In the genomic region with DNA sequence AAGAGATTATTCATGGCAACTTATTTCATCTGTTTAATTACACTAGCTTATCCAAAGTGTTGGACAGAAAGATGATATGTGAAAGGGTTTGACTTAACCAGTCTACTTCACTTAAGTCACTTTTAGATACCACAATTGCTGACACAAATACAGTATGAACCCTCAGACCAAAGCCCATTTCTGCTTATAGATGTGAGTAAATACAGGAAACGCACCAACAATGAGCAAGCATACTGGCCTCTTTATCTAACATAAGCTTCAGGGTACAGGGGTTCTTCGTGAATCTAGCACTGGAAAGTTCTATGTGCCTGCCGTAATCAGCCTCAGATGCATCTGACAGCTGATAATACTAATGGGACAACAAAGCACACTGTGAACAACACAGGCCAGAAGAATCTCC, we compare ENCODE assay signal across 22 cellular contexts.
DNase-seq lines count a peak whose midpoint lies in the region; ATAC-seq and TF ChIP-seq lines count a peak whose summit lies in the region.
"Had no signal": no experiment of that assay in that cellular context is flagged by ENCODE, and none has a peak within 500 bp of the region (broad histone marks: within the 10 kb centered on the region; RNA-seq: fewer than 3 reads in every experiment).

No MANE protein-coding gene starts in this region.

- no peaks in the 10 kb centered on the region for H3K9me3 Mint-ChIP-seq in activated naive CD4-positive, alpha-beta T cell treated with anti-CD3 and anti-CD28 coated beads, Interleukin-2, amount 50 U/mL, for 24 hours
- H3K9me3 Mint-ChIP-seq in activated naive CD4-positive, alpha-beta T cell treated with anti-CD3 and anti-CD28 coated beads, Interleukin-2, amount 10 ng/mL, durations not matched to agents 7 days and 5 days, result no peaks in the 10 kb centered on the region
- H3K9me3 Mint-ChIP-seq in stimulated activated effector memory CD8-positive, alpha-beta T cell treated with anti-CD3 and anti-CD28 coated beads, Interleukin-12 subunit alpha, Interleukin-12 subunit beta, amount 100 ng/mL, for 72 hours, result no peaks in the 10 kb centered on the region
- H3K9me3 Mint-ChIP-seq: activated CD4-positive, alpha-beta T cell treated with anti-CD3 and anti-CD28 coated beads, Interleukin-2, amount 10 ng/mL, durations not matched to agents 7 days and 5 days; activated T-helper 2 cell treated with anti-CD3 and anti-CD28 coated beads, Interferon-gamma antibody, Interleukin-2, Interleukin-4, amounts not matched to agents 10 μg/mL and 5 μg/mL and 100 μg/mL, durations not matched to agents 14 hours and 24 hours and 36 hours had no signal

- no peak for DNase-seq in activated naive CD4-positive, alpha-beta T cell treated with anti-CD3 and anti-CD28 coated beads, Interleukin-2, amount 10 ng/mL, durations not matched to agents 7 days and 5 days
- peak; percentile 21 for DNase-seq in amniotic epithelial cell (ENCODE audit: low read depth)
- DNase-seq in mesenchymal stem cell, result peak; percentile 47
- DNase-seq in stimulated activated effector memory CD8-positive, alpha-beta T cell treated with anti-CD3 and anti-CD28 coated beads, Interleukin-12 subunit alpha, Interleukin-12 subunit beta, amount 100 ng/mL, for 72 hours (ENCODE audit: low spot score in 2 of 2), result no peak
- DNase-seq in WERI-Rb-1, result no peak
- DNase-seq in mucosa of descending colon, result no peak
- DNase-seq: activated CD4-positive, alpha-beta T cell treated with anti-CD3 and anti-CD28 coated beads, Interleukin-2, amount 10 ng/mL, durations not matched to agents 7 days and 5 days; body of pancreas; kidney glomerular epithelial cell; NCI-H1694 treated with DMSO at 0.1 percent for 48 hours; NCI-H2227 treated with DMSO at 0.1 percent for 48 hours; stimulated activated CD4-positive, alpha-beta T cell treated with anti-CD3 and anti-CD28 coated beads, Interleukin-2, amount 100 ng/mL, for 48 hours; stimulated activated naive CD8-positive, alpha-beta T cell treated with anti-CD3 and anti-CD28 coated beads, Interleukin-15, Interleukin-2, amounts not matched to agents 100 U/mL and 50 U/mL, for 24 hours; T-helper 1 cell had no signal

- no peak overlapping the region for H3K9ac ChIP-seq in mesenchymal stem cell (ENCODE audit: low read length)
- H3K9ac ChIP-seq: KMS-11 had no signal

- TF ChIP-seq CTCF in WERI-Rb-1 (IDR thresholded peaks at IDR 0.05; ENCODE audit: low read depth, low read length) (no peak), mucosa of descending colon (IDR thresholded peaks at IDR 0.05) (no peak)

- no peak overlapping the region for H2AK5ac ChIP-seq in mesenchymal stem cell (ENCODE audit: low read length, severe bottlenecking)

- H3K27me3 Mint-ChIP-seq in activated naive CD4-positive, alpha-beta T cell treated with anti-CD3 and anti-CD28 coated beads, Interleukin-2, amount 50 U/mL, for 24 hours, result no peaks in the 10 kb centered on the region
- H3K27me3 Mint-ChIP-seq in activated naive CD4-positive, alpha-beta T cell treated with anti-CD3 and anti-CD28 coated beads, Interleukin-2, amount 10 ng/mL, durations not matched to agents 7 days and 5 days, result no peaks in the 10 kb centered on the region
- H3K27me3 Mint-ChIP-seq: activated CD4-positive, alpha-beta T cell treated with anti-CD3 and anti-CD28 coated beads, Interleukin-2, amount 10 ng/mL, durations not matched to agents 7 days and 5 days had no signal

- no peak overlapping the region for H3K4ac ChIP-seq in mesenchymal stem cell (ENCODE audit: low read depth in 1 of 2, low read length in 2 of 2)

- H3K27ac Mint-ChIP-seq in activated naive CD4-positive, alpha-beta T cell treated with anti-CD3 and anti-CD28 coated beads, Interleukin-2, amount 50 U/mL, for 24 hours, result peak overlapping the region; percentile 15
- H3K27ac Mint-ChIP-seq in activated naive CD4-positive, alpha-beta T cell treated with anti-CD3 and anti-CD28 coated beads, Interleukin-2, amount 10 ng/mL, durations not matched to agents 7 days and 5 days, result no peak overlapping the region
- no peak overlapping the region for H3K27ac Mint-ChIP-seq in stimulated activated effector memory CD8-positive, alpha-beta T cell treated with anti-CD3 and anti-CD28 coated beads, Interleukin-12 subunit alpha, Interleukin-12 subunit beta, amount 100 ng/mL, for 72 hours
- H3K27ac Mint-ChIP-seq: activated CD4-positive, alpha-beta T cell treated with anti-CD3 and anti-CD28 coated beads, Interleukin-2, amount 10 ng/mL, durations not matched to agents 7 days and 5 days; activated T-helper 2 cell treated with anti-CD3 and anti-CD28 coated beads, Interferon-gamma antibody, Interleukin-2, Interleukin-4, amounts not matched to agents 10 μg/mL and 5 μg/mL and 100 μg/mL, durations not matched to agents 14 hours and 24 hours and 36 hours had no signal

- H3K4me2 ChIP-seq in mesenchymal stem cell (ENCODE audit: low read length, poor library complexity, severe bottlenecking), result no peak overlapping the region
- H3K4me2 ChIP-seq: KMS-11 had no signal

- peaks cover 66% of the 10 kb centered on the region for H3K4me1 Mint-ChIP-seq in activated naive CD4-positive, alpha-beta T cell treated with anti-CD3 and anti-CD28 coated beads, Interleukin-2, amount 50 U/mL, for 24 hours
- peaks cover 7% of the 10 kb centered on the region for H3K4me1 Mint-ChIP-seq in activated naive CD4-positive, alpha-beta T cell treated with anti-CD3 and anti-CD28 coated beads, Interleukin-2, amount 10 ng/mL, durations not matched to agents 7 days and 5 days
- peaks cover 17% of the 10 kb centered on the region for H3K4me1 Mint-ChIP-seq in stimulated activated effector memory CD8-positive, alpha-beta T cell treated with anti-CD3 and anti-CD28 coated beads, Interleukin-12 subunit alpha, Interleukin-12 subunit beta, amount 100 ng/mL, for 72 hours

- CTCF ChIA-PET in activated naive CD4-positive, alpha-beta T cell treated with anti-CD3 and anti-CD28 coated beads, Interleukin-2, amount 10 ng/mL, durations not matched to agents 7 days and 5 days (lab: Charles Lee), result interaction anchor here (0.6 to 1.5 kb wide), 8 partner anchors 9 to 641 kb away, joined by 3 read pairs; no protein-coding TSS in a partner anchor

- H3K4me3 ChIP-seq in mesenchymal stem cell (ENCODE audit: insufficient read depth in 1 of 2, low read depth in 1 of 2, low read length in 2 of 2), result no peak overlapping the region
- no peak overlapping the region for H3K4me3 ChIP-seq in WERI-Rb-1 (ENCODE audit: low read depth, low read length)
- H3K4me3 ChIP-seq in mucosa of descending colon, result no peak overlapping the region
- H3K4me3 ChIP-seq: body of pancreas, HAP-1, skin epidermis, tibial nerve had no signal

- H3K4me1 ChIP-seq in mesenchymal stem cell (ENCODE audit: control insufficient read depth, insufficient read depth, low read depth, low read length) (peaks cover 2% of the 10 kb centered on the region), mucosa of descending colon (ENCODE audit: low read depth) (peaks cover 8% of the 10 kb centered on the region)

- H2BK12ac ChIP-seq in mesenchymal stem cell (ENCODE audit: low read length in 2 of 2), result no peak overlapping the region

- no peak overlapping the region for H2BK5ac ChIP-seq in mesenchymal stem cell (ENCODE audit: low read depth, low read length, poor library complexity, severe bottlenecking)

- H3K36me3 ChIP-seq in mesenchymal stem cell (ENCODE audit: control insufficient read depth in 1 of 2, insufficient read depth in 2 of 2, low read depth in 1 of 2, low read length in 2 of 2) (no peaks in the 10 kb centered on the region), WERI-Rb-1 (no peaks in the 10 kb centered on the region), mucosa of descending colon (ENCODE audit: low read depth) (no peaks in the 10 kb centered on the region)
- H3K36me3 ChIP-seq: HAP-1, tibial nerve had no signal

- peak; percentile 71 for ATAC-seq in stimulated activated effector memory CD8-positive, alpha-beta T cell treated with anti-CD3 and anti-CD28 coated beads, Interleukin-12 subunit alpha, Interleukin-12 subunit beta, amount 100 ng/mL, for 72 hours
- ATAC-seq in GM21619 (IDR thresholded peaks at IDR 0.05; ENCODE audit: unreplicated experiment) (no peak), mucosa of descending colon (no peak)
- ATAC-seq: body of pancreas; stimulated activated naive CD8-positive, alpha-beta T cell treated with anti-CD3 and anti-CD28 coated beads, Interleukin-15, Interleukin-2, amounts not matched to agents 100 U/mL and 50 U/mL, for 24 hours had no signal

- no peak overlapping the region for H2AFZ ChIP-seq in mesenchymal stem cell (ENCODE audit: low read depth, low read length)

- H2BK15ac ChIP-seq in mesenchymal stem cell (ENCODE audit: low read depth, poor library complexity, severe bottlenecking), result no peak overlapping the region

- H2BK120ac ChIP-seq in mesenchymal stem cell (ENCODE audit: low read depth, low read length), result no peak overlapping the region

- H3K23ac ChIP-seq in mesenchymal stem cell (ENCODE audit: low read length in 2 of 2), result no peak overlapping the region

- no peak overlapping the region for H3K4me3 Mint-ChIP-seq in activated naive CD4-positive, alpha-beta T cell treated with anti-CD3 and anti-CD28 coated beads, Interleukin-2, amount 50 U/mL, for 24 hours
- no peak overlapping the region for H3K4me3 Mint-ChIP-seq in activated naive CD4-positive, alpha-beta T cell treated with anti-CD3 and anti-CD28 coated beads, Interleukin-2, amount 10 ng/mL, durations not matched to agents 7 days and 5 days
- H3K4me3 Mint-ChIP-seq in stimulated activated effector memory CD8-positive, alpha-beta T cell treated with anti-CD3 and anti-CD28 coated beads, Interleukin-12 subunit alpha, Interleukin-12 subunit beta, amount 100 ng/mL, for 72 hours, result no peak overlapping the region
- H3K4me3 Mint-ChIP-seq: activated CD4-positive, alpha-beta T cell treated with anti-CD3 and anti-CD28 coated beads, Interleukin-2, amount 10 ng/mL, durations not matched to agents 7 days and 5 days had no signal

- H3K9me3 ChIP-seq in mesenchymal stem cell (ENCODE audit: control insufficient read depth, low read length) (no peaks in the 10 kb centered on the region), WERI-Rb-1 (ENCODE audit: severe bottlenecking) (no peaks in the 10 kb centered on the region), mucosa of descending colon (no peaks in the 10 kb centered on the region)
- H3K9me3 ChIP-seq: body of pancreas, HAP-1, tibial nerve had no signal

- no peak overlapping the region for H3K14ac ChIP-seq in mesenchymal stem cell (ENCODE audit: low read length in 2 of 2)

- WGBS in mesenchymal stem cell, result 63% methylated on average over 3 of the region's 3 CpGs

- intact Hi-C loops in mucosa of descending colon (cut with DNase I, micrococcal nuclease), result no loop called here

- H3K27me3 ChIP-seq in mesenchymal stem cell (ENCODE audit: control insufficient read depth in 1 of 2, insufficient read depth in 1 of 2, low read length in 2 of 2) (no peaks in the 10 kb centered on the region), WERI-Rb-1 (ENCODE audit: insufficient read depth, low read depth, severe bottlenecking) (no peaks in the 10 kb centered on the region)
- H3K27me3 ChIP-seq: body of pancreas, tibial nerve had no signal

- H3K36me3 Mint-ChIP-seq in activated naive CD4-positive, alpha-beta T cell treated with anti-CD3 and anti-CD28 coated beads, Interleukin-2, amount 50 U/mL, for 24 hours, result no peaks in the 10 kb centered on the region
- H3K36me3 Mint-ChIP-seq in activated naive CD4-positive, alpha-beta T cell treated with anti-CD3 and anti-CD28 coated beads, Interleukin-2, amount 10 ng/mL, durations not matched to agents 7 days and 5 days, result no peaks in the 10 kb centered on the region
- no peaks in the 10 kb centered on the region for H3K36me3 Mint-ChIP-seq in stimulated activated effector memory CD8-positive, alpha-beta T cell treated with anti-CD3 and anti-CD28 coated beads, Interleukin-12 subunit alpha, Interleukin-12 subunit beta, amount 100 ng/mL, for 72 hours

- peaks cover 26% of the 10 kb centered on the region for H3K79me1 ChIP-seq in mesenchymal stem cell (replicated peaks; ENCODE audit: low read length, poor library complexity, severe bottlenecking)

- no peak overlapping the region for H4K8ac ChIP-seq in mesenchymal stem cell (ENCODE audit: low read length)

- no peak overlapping the region for H4K91ac ChIP-seq in mesenchymal stem cell (ENCODE audit: low read length)

- H3K18ac ChIP-seq in mesenchymal stem cell (ENCODE audit: low read depth in 1 of 2, low read length in 2 of 2), result no peak overlapping the region

- no peak overlapping the region for H3K27ac ChIP-seq in mesenchymal stem cell (ENCODE audit: low read length, poor library complexity, severe bottlenecking)
- H3K27ac ChIP-seq in WERI-Rb-1, result no peak overlapping the region
- H3K27ac ChIP-seq: 22Rv1, body of pancreas, KMS-11, tibial nerve had no signal

Comparison
In these comparisons a context has a peak if more than half of its experiments do, and no peak if none do; other contexts are left out.
1. DNase-seq: peak in amniotic epithelial cell (single experiment) and mesenchymal stem cell (single experiment); none in activated naive CD4-positive, alpha-beta T cell treated with anti-CD3 and anti-CD28 coated beads, Interleukin-2, amount 10 ng/mL, durations not matched to agents 7 days and 5 days (single experiment), stimulated activated effector memory CD8-positive, alpha-beta T cell treated with anti-CD3 and anti-CD28 coated beads, Interleukin-12 subunit alpha, Interleukin-12 subunit beta, amount 100 ng/mL, for 72 hours (0 of 2), WERI-Rb-1 (single experiment) and mucosa of descending colon (0 of 3).